In genomic region chr4:128916832-128917231, GRCh38 we compare ENCODE assay signal across 8 cellular contexts.
DNase-seq lines count a peak whose midpoint lies in the region; ATAC-seq and TF ChIP-seq lines count a peak whose summit lies in the region.

No MANE protein-coding gene starts in this region.

- DNase-seq in CD1c-positive myeloid dendritic cell (ENCODE audit: extremely low spot score) (peak; percentile 78), A673 (ENCODE audit: low spot score) (no peak), glomerular visceral epithelial cell (ENCODE audit: extremely low spot score) (no peak), Karpas-422 (no peak), activated gamma-delta T cell treated with Interleukin-2 at 50 U/mL for 16 hours (no peak)

- H3K4me3 ChIP-seq in gastroesophageal sphincter (no peak overlapping the region), A673 (ENCODE audit: low read depth, low read length, poor library complexity, severe bottlenecking) (no peak overlapping the region), Karpas-422 (ENCODE audit: low read length) (no peak overlapping the region)

- H2AFZ ChIP-seq in Karpas-422 (ENCODE audit: low read length), result no peak overlapping the region

- H3K79me2 ChIP-seq in Karpas-422 (ENCODE audit: low read length), result peaks cover 57% of the 10 kb centered on the region

- no peak overlapping the region for H3K4me2 ChIP-seq in Karpas-422 (ENCODE audit: low read depth, low read length, poor library complexity, severe bottlenecking)

- TF ChIP-seq POLR2A in gastroesophageal sphincter (IDR thresholded peaks at IDR 0.05), result no peak

- H3K9me3 ChIP-seq in gastroesophageal sphincter (no peaks in the 10 kb centered on the region), A673 (ENCODE audit: low read depth, low read length, poor library complexity, severe bottlenecking) (no peaks in the 10 kb centered on the region), Karpas-422 (ENCODE audit: low read length) (no peaks in the 10 kb centered on the region)

- POLR2A ChIA-PET in A673 (lab: Charles Lee; ENCODE audit: low non-redundant PET), result no interaction called here

- peak; percentile 81 for ATAC-seq in GM19467 (IDR thresholded peaks at IDR 0.05; ENCODE audit: unreplicated experiment)
- ATAC-seq in HG03439 (IDR thresholded peaks at IDR 0.05; ENCODE audit: unreplicated experiment), result peak; percentile 56
- peak; percentile 25 for ATAC-seq in gastroesophageal sphincter

- no peak overlapping the region for H3K27ac ChIP-seq in gastroesophageal sphincter
- H3K27ac ChIP-seq in A673 (ENCODE audit: low read depth, low read length, poor library complexity, severe bottlenecking), result no peak overlapping the region
- H3K27ac ChIP-seq in Karpas-422 (ENCODE audit: low read length), result no peak overlapping the region

- no peaks in the 10 kb centered on the region for H3K27me3 ChIP-seq in gastroesophageal sphincter
- no peaks in the 10 kb centered on the region for H3K27me3 ChIP-seq in A673 (replicated peaks; ENCODE audit: insufficient read depth, low read depth, low read length, poor library complexity)
- no peaks in the 10 kb centered on the region for H3K27me3 ChIP-seq in Karpas-422 (ENCODE audit: low read length)

- CTCF ChIA-PET in A673 (lab: Charles Lee), result no interaction called here

- H3K9me2 ChIP-seq in Karpas-422 (replicated peaks; ENCODE audit: insufficient read depth, low read length), result 0 out of 2 replicates have a peak, but pooled peaks cover 5% of the 10 kb centered on the region

- 82 to 90% methylated on average over 5 to 6 of the region's 6 CpGs for WGBS in gastroesophageal sphincter (ENCODE audit: low coverage in 1 of 2), 2 donors

- BruUV-seq in A673 (replicated peaks; lab: Mats Ljungman, UMichigan), result no TSS peak

- no peaks in the 10 kb centered on the region for H4K20me1 ChIP-seq in Karpas-422 (ENCODE audit: insufficient read depth, low read depth, low read length)

- H3K36me3 ChIP-seq in gastroesophageal sphincter (no peaks in the 10 kb centered on the region), A673 (ENCODE audit: insufficient read depth, low read length, poor library complexity, severe bottlenecking) (no peaks in the 10 kb centered on the region), Karpas-422 (ENCODE audit: insufficient read depth, low read length) (no peaks in the 10 kb centered on the region)

- H3K4me1 ChIP-seq in gastroesophageal sphincter (no peaks in the 10 kb centered on the region), A673 (ENCODE audit: insufficient read depth, low read length, poor library complexity, severe bottlenecking) (no peaks in the 10 kb centered on the region), Karpas-422 (ENCODE audit: low read length) (peaks cover 8% of the 10 kb centered on the region)

- no peak for TF ChIP-seq CTCF in gastroesophageal sphincter (IDR thresholded peaks at IDR 0.05)
- TF ChIP-seq CTCF in A673 (conservative IDR thresholded peaks at IDR 0.05; ENCODE audit: low read depth, low read length), result no peak

- no peak for TF ChIP-seq EP300 in gastroesophageal sphincter (IDR thresholded peaks at IDR 0.05)

- intact Hi-C loops in A673 (cut with micrococcal nuclease; ENCODE audit: unreplicated experiment), result no loop called here

- no peak overlapping the region for H3K9ac ChIP-seq in Karpas-422 (ENCODE audit: low read length)

Comparison
In these comparisons a context has a peak if more than half of its experiments do, and no peak if none do; other contexts are left out.
1. ATAC-seq: peak in every context shown above with its lines; median percentile 81 in GM19467; 56 in HG03439; 25 in gastroesophageal sphincter.